18 cellular contexts compared by ENCODE assay signal in genomic region chr6:149443411-149444181, GRCh38. TPM values are rescaled to one million over a fixed set of nuclear protein-coding genes. Genes with fewer than 3 reads are reported as not detected.
DNase-seq lines count a peak whose midpoint lies in the region; ATAC-seq and TF ChIP-seq lines count a peak whose summit lies in the region.
"Had no signal": no experiment of that assay in that cellular context is flagged by ENCODE, and none has a peak within 500 bp of the region (broad histone marks: within the 10 kb centered on the region; RNA-seq: fewer than 3 reads in every experiment).

No MANE protein-coding gene starts in this region.

- H3K36me3 Mint-ChIP-seq in activated CD4-positive, alpha-beta T cell treated with anti-CD3 and anti-CD28 coated beads for 36 hours (ENCODE audit: low read depth), result peaks cover 8% of the 10 kb centered on the region
- H3K36me3 Mint-ChIP-seq in T-helper 17 cell (ENCODE audit: low read depth) (no peaks in the 10 kb centered on the region), GM23338 (ENCODE audit: low read depth) (no peaks in the 10 kb centered on the region)
- H3K36me3 Mint-ChIP-seq: natural killer cell had no signal

- H4K20me1 ChIP-seq in GM23338 (replicated peaks; ENCODE audit: insufficient read depth), result no peaks in the 10 kb centered on the region

- no peak for TF ChIP-seq EP300 in ovary (IDR thresholded peaks at IDR 0.05)

- H3K9me2 ChIP-seq in GM23338 (ENCODE audit: insufficient read depth), result no peaks in the 10 kb centered on the region

- POLR2A ChIA-PET in activated CD4-positive, alpha-beta T cell treated with anti-CD3 and anti-CD28 coated beads for 36 hours (lab: Charles Lee), result interaction anchor here (0.6 kb wide), 1 partner anchor 36 kb away, joined by 4 read pairs; no protein-coding TSS in a partner anchor

- H3K4me1 ChIP-seq in ovary (ENCODE audit: insufficient read depth) (peaks cover 6% of the 10 kb centered on the region), GM23338 (ENCODE audit: insufficient read depth) (no peaks in the 10 kb centered on the region)

- WGBS in ovary, 3 donors, result 9 to 15% (median 14%) methylated on average over 8 of the region's 8 CpGs

- H3K4me1 Mint-ChIP-seq in activated CD4-positive, alpha-beta T cell treated with anti-CD3 and anti-CD28 coated beads for 36 hours, result peaks cover 10% of the 10 kb centered on the region
- H3K4me1 Mint-ChIP-seq in T-helper 17 cell, result peaks cover 36% of the 10 kb centered on the region
- peaks cover 11% of the 10 kb centered on the region for H3K4me1 Mint-ChIP-seq in GM23338
- H3K4me1 Mint-ChIP-seq: natural killer cell had no signal

- peak; percentile 43 for DNase-seq in activated CD4-positive, alpha-beta T cell treated with anti-CD3 and anti-CD28 coated beads for 36 hours
- DNase-seq in activated CD4-positive, alpha-beta T cell treated with anti-CD3 and anti-CD28 coated beads for 1 hour, result no peak
- DNase-seq in T-helper 17 cell, result no peak
- DNase-seq in fibroblast of peridontal ligament (ENCODE audit: extremely low read depth), result peak; percentile 46
- DNase-seq in ovary, result peak; percentile 38 to 78 (median 61)
- no peak for DNase-seq in SKM-1 treated with dmso at 0.1 percent for 144 hours (lab: John Stamatoyannopoulos, UW; ENCODE audit: unreplicated experiment)
- no peak for DNase-seq in GM23338 (ENCODE audit: low spot score)
- no peak for DNase-seq in NCI-H1417 (lab: John Stamatoyannopoulos, UW)
- DNase-seq: activated CD4-positive, alpha-beta T cell treated with anti-CD3 and anti-CD28 coated beads, Interleukin-2, amount 50 U/mL, for 1 hour; activated naive CD4-positive, alpha-beta T cell treated with anti-CD3 and anti-CD28 coated beads for 36 hours; natural killer cell; NCI-H2107; retina; stimulated activated CD4-positive, alpha-beta T cell treated with anti-CD3 and anti-CD28 coated beads, Interleukin-2, amount 100 ng/mL, for 48 hours; T-helper 9 cell had no signal

- TF ChIP-seq POLR2A in ovary (IDR thresholded peaks at IDR 0.05), result no peak

- no peak overlapping the region for H3K27ac Mint-ChIP-seq in activated CD4-positive, alpha-beta T cell treated with anti-CD3 and anti-CD28 coated beads for 36 hours
- peak overlapping the region; percentile 87 for H3K27ac Mint-ChIP-seq in T-helper 17 cell
- H3K27ac Mint-ChIP-seq in GM23338, result no peak overlapping the region
- H3K27ac Mint-ChIP-seq: activated naive CD4-positive, alpha-beta T cell treated with anti-CD3 and anti-CD28 coated beads for 36 hours; natural killer cell had no signal

- no peak overlapping the region for H3K27ac ChIP-seq in ovary
- no peak overlapping the region for H3K27ac ChIP-seq in GM23338 (ENCODE audit: low read depth)
- H3K27ac ChIP-seq: epithelial cell of prostate had no signal

- TF ChIP-seq CTCF in ovary (IDR thresholded peaks at IDR 0.05), result no peak
- TF ChIP-seq CTCF in GM23338 (conservative IDR thresholded peaks at IDR 0.05; ENCODE audit: low read depth in 2 of 2), result no peak

- H2AFZ ChIP-seq in GM23338, result no peak overlapping the region

- no peaks in the 10 kb centered on the region for H3K79me2 ChIP-seq in GM23338 (replicated peaks; ENCODE audit: insufficient read depth)

- H3K9me3 ChIP-seq in T-helper 17 cell (ENCODE audit: control insufficient read depth, low read length, poor library complexity, severe bottlenecking) (no peaks in the 10 kb centered on the region), ovary (no peaks in the 10 kb centered on the region)

- H3F3A ChIP-seq in GM23338 (replicated peaks; ENCODE audit: low read depth), result no peaks in the 10 kb centered on the region

- no peak overlapping the region for H3K4me2 ChIP-seq in GM23338

- H3K4me3 ChIP-seq in ovary (no peak overlapping the region), GM23338 (no peak overlapping the region)

- H3K27me3 ChIP-seq in ovary (no peaks in the 10 kb centered on the region), GM23338 (ENCODE audit: insufficient read depth) (no peaks in the 10 kb centered on the region)

- H3K9me3 Mint-ChIP-seq in activated CD4-positive, alpha-beta T cell treated with anti-CD3 and anti-CD28 coated beads for 36 hours (ENCODE audit: low read depth), result no peaks in the 10 kb centered on the region
- no peaks in the 10 kb centered on the region for H3K9me3 Mint-ChIP-seq in GM23338
- H3K9me3 Mint-ChIP-seq: activated naive CD4-positive, alpha-beta T cell treated with anti-CD3 and anti-CD28 coated beads for 36 hours; natural killer cell had no signal

- no peaks in the 10 kb centered on the region for H3K27me3 Mint-ChIP-seq in activated CD4-positive, alpha-beta T cell treated with anti-CD3 and anti-CD28 coated beads for 36 hours
- H3K27me3 Mint-ChIP-seq in T-helper 17 cell (no peaks in the 10 kb centered on the region), GM23338 (ENCODE audit: insufficient read depth, low read depth, poor library complexity) (peaks cover 10% of the 10 kb centered on the region)

- ATAC-seq in activated CD4-positive, alpha-beta T cell treated with anti-CD3 and anti-CD28 coated beads for 36 hours, result peak; percentile 35
- ATAC-seq in T-helper 17 cell (no peak), GM23338 (no peak)

- CTCF ChIA-PET in activated CD4-positive, alpha-beta T cell treated with anti-CD3 and anti-CD28 coated beads for 36 hours (lab: Charles Lee), result interaction anchor here (0.9 to 4.8 kb wide), 2 partner anchors 24 to 73 kb away, joined by 3 to 26 read pairs; no protein-coding TSS in a partner anchor

- H3K36me3 ChIP-seq in ovary, result no peaks in the 10 kb centered on the region
- H3K36me3 ChIP-seq in GM23338 (ENCODE audit: insufficient read depth), result no peaks in the 10 kb centered on the region

- intact Hi-C loops in activated CD4-positive, alpha-beta T cell treated with anti-CD3 and anti-CD28 coated beads for 36 hours (cut with DNase I, micrococcal nuclease), result no loop called here
- intact Hi-C loops in ovary (cut with DNase I), result no loop called here

- H3K4me3 Mint-ChIP-seq in activated CD4-positive, alpha-beta T cell treated with anti-CD3 and anti-CD28 coated beads for 36 hours, result no peak overlapping the region
- H3K4me3 Mint-ChIP-seq in T-helper 17 cell (peak overlapping the region; percentile 50), GM23338 (no peak overlapping the region)
- H3K4me3 Mint-ChIP-seq: activated naive CD4-positive, alpha-beta T cell treated with anti-CD3 and anti-CD28 coated beads for 36 hours; natural killer cell had no signal

TF ChIP-seq in GM23338, 12 proteins besides CTCF, POLR2A, EP300 and RAD21 (continues in another document):
- TF ChIP-seq POLR2AphosphoS5 (IDR thresholded peaks at IDR 0.05; ENCODE audit: low read depth), result no peak

RNA-seq across cellular contexts. Expression of gene ZC3H12D, which starts 41.2 kb away (rescaled TPM):
- 10 to 100 TPM; 72.2 to 89.9 TPM for total RNA-seq in activated CD4-positive, alpha-beta T cell treated with anti-CD3 and anti-CD28 coated beads for 36 hours
- 100 to 1,000 TPM; 219 to 248 TPM for total RNA-seq in T-helper 17 cell
- total RNA-seq in ovary, result 1 to 10 TPM in 1 of 7 donors, under 1 TPM in 6; 0.15 to 1.3 (median 0.60) TPM
- polyA plus RNA-seq in ovary, result under 1 TPM; 0.18 to 0.45 TPM
- 0.04 and 0.07 TPM in 2 replicates for total RNA-seq in GM23338 (2014; rRNA removed; shearing (Covaris generic))
- polyA plus RNA-seq in GM23338 (2016; fragmentation: Nextera tagmentation; extraction: Ambion mirVana), result not detected in 2 replicates

RNA-seq across cellular contexts. Expression of gene SUMO4, which starts 43.5 kb away (rescaled TPM):
- total RNA-seq in activated CD4-positive, alpha-beta T cell treated with anti-CD3 and anti-CD28 coated beads for 36 hours, result 1 to 10 TPM; 4.7 to 5.3 TPM
- total RNA-seq in T-helper 17 cell, result 10 to 100 TPM in 1 of 2 donors, 1 to 10 TPM in 1; 9.0 to 11.4 TPM
- 1 to 10 TPM; 1.2 to 5.0 (median 3.4) TPM for total RNA-seq in ovary
- polyA plus RNA-seq in ovary, result under 1 TPM; 0.11 to 0.53 TPM
- 0.74 and 1.9 TPM in 2 replicates for total RNA-seq in GM23338 (2014; rRNA removed; shearing (Covaris generic))
- polyA plus RNA-seq in GM23338 (2016; fragmentation: Nextera tagmentation; extraction: Ambion mirVana), result 1.2 and 2.1 TPM in 2 replicates
- total RNA-seq: M059J had no signal
- polyA plus RNA-seq: urinary bladder had no signal

Comparison
In these comparisons a context has a peak if more than half of its experiments do, and no peak if none do; other contexts are left out.
1. DNase-seq: peak in activated CD4-positive, alpha-beta T cell treated with anti-CD3 and anti-CD28 coated beads for 36 hours (single experiment), fibroblast of peridontal ligament (single experiment) and ovary (5 of 5); none in activated CD4-positive, alpha-beta T cell treated with anti-CD3 and anti-CD28 coated beads for 1 hour (single experiment), T-helper 17 cell (0 of 3), SKM-1 treated with dmso at 0.1 percent for 144 hours (single experiment), GM23338 (single experiment) and NCI-H1417 (0 of 3).
2. RNA of gene ZC3H12D, which starts 41.2 kb away (total RNA-seq): 219 to 248 TPM in T-helper 17 cell and 72.2 to 89.9 TPM in activated CD4-positive, alpha-beta T cell treated with anti-CD3 and anti-CD28 coated beads for 36 hours; 0.15 to 1.3 TPM in ovary and 0.04 to 0.07 TPM in GM23338; every median in the first group is over 10 times any median in the second.